ENCODE assay signal across 18 cellular contexts in the genomic region with DNA sequence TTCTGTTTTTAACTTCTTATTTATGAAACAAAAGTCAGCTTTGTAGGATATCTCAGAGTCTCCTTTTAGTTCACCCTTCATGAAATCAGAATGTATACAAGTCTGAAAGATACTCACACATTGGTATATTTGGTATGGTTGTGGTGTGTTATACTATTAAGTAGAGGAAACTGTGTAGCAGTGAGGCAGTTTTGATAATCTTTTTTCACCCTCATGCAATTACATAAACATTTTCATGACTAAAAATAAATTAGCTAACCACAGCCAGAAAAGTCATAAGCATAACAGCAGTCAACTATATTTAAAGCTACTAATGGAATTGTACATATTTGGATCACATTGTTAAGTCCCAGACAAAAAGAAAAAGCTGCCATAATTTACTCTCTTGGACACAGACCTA.
"Had no signal": no experiment of that assay in that cellular context is flagged by ENCODE, and none has a peak within 500 bp of the region (broad histone marks: within the 10 kb centered on the region; RNA-seq: fewer than 3 reads in every experiment).

No MANE protein-coding gene starts in this region.

- H3K27ac Mint-ChIP-seq: activated CD4-positive, alpha-beta T cell treated with anti-CD3 and anti-CD28 coated beads, Interleukin-2, amount 10 ng/mL, durations not matched to agents 7 days and 5 days; memory B cell; naive thymus-derived CD4-positive, alpha-beta T cell; stimulated activated effector memory CD8-positive, alpha-beta T cell treated with anti-CD3 and anti-CD28 coated beads, Interleukin-12 subunit alpha, Interleukin-12 subunit beta, amount 100 ng/mL, for 72 hours; T-helper 1 cell treated with Interleukin-12 subunit alpha and Interleukin-12 subunit beta and Interleukin-4 antibody, amounts not matched to agents 30 μg/mL and 1 μg/mL, for 36 hours had no signal

- H3K4me3 Mint-ChIP-seq: activated CD4-positive, alpha-beta T cell treated with anti-CD3 and anti-CD28 coated beads, Interleukin-2, amount 10 ng/mL, durations not matched to agents 7 days and 5 days; memory B cell; naive thymus-derived CD4-positive, alpha-beta T cell; stimulated activated effector memory CD8-positive, alpha-beta T cell treated with anti-CD3 and anti-CD28 coated beads, Interleukin-12 subunit alpha, Interleukin-12 subunit beta, amount 100 ng/mL, for 72 hours; T-helper 1 cell treated with Interleukin-12 subunit alpha and Interleukin-12 subunit beta and Interleukin-4 antibody, amounts not matched to agents 30 μg/mL and 1 μg/mL, for 36 hours had no signal

- H3K27me3 ChIP-seq: breast epithelium, left lung, ovary, right lobe of liver, thyroid gland had no signal

- H3K4me1 Mint-ChIP-seq: memory B cell had no signal

- DNase-seq: activated CD4-positive, alpha-beta T cell treated with anti-CD3 and anti-CD28 coated beads, Interleukin-2, amount 10 ng/mL, durations not matched to agents 7 days and 5 days; activated CD8-positive, alpha-beta memory T cell treated with anti-CD3 and anti-CD28 coated beads, Interleukin-2, amount 50 U/mL, for 4 hours; activated effector memory CD4-positive, alpha-beta T cell treated with Interleukin-2 at 50 U/mL for 16 hours; activated naive CD4-positive, alpha-beta T cell treated with anti-CD3 and anti-CD28 coated beads, Interleukin-2, amount 50 U/mL, for 16 hours; activated T-cell treated with anti-CD3 and anti-CD28 coated beads, Interleukin-2, amount 50 U/mL, for 48 hours; effector memory CD4-positive, alpha-beta T cell; foreskin fibroblast; left lung; naive thymus-derived CD4-positive, alpha-beta T cell; ovary; right lobe of liver; stimulated activated CD4-positive, alpha-beta T cell treated with anti-CD3 and anti-CD28 coated beads, Interleukin-4, amount 100 ng/mL, for 24 hours; thyroid gland had no signal

- H3K36me3 ChIP-seq: breast epithelium, left lung, ovary, right lobe of liver had no signal

- H3K4me1 ChIP-seq: breast epithelium, thyroid gland had no signal

- H3K4me3 ChIP-seq: breast epithelium, left lung, ovary, right lobe of liver, thyroid gland had no signal

- H3K9me3 ChIP-seq: breast epithelium, left lung, ovary, right lobe of liver, thyroid gland had no signal

- H3K9me3 Mint-ChIP-seq: activated CD4-positive, alpha-beta T cell treated with anti-CD3 and anti-CD28 coated beads, Interleukin-2, amount 10 ng/mL, durations not matched to agents 7 days and 5 days; memory B cell; naive thymus-derived CD4-positive, alpha-beta T cell; stimulated activated effector memory CD8-positive, alpha-beta T cell treated with anti-CD3 and anti-CD28 coated beads, Interleukin-12 subunit alpha, Interleukin-12 subunit beta, amount 100 ng/mL, for 72 hours; T-helper 1 cell treated with Interleukin-12 subunit alpha and Interleukin-12 subunit beta and Interleukin-4 antibody, amounts not matched to agents 30 μg/mL and 1 μg/mL, for 36 hours had no signal

- H3K27ac ChIP-seq: breast epithelium, left lung, ovary, thyroid gland had no signal

- ATAC-seq: activated CD4-positive, CD25-positive, alpha-beta regulatory T cell treated with anti-CD3 and anti-CD28 coated beads, Interleukin-2, amount 50 U/mL, for 24 hours; left lung; naive thymus-derived CD4-positive, alpha-beta T cell; stimulated activated effector memory CD8-positive, alpha-beta T cell treated with anti-CD3 and anti-CD28 coated beads, Interleukin-12 subunit alpha, Interleukin-12 subunit beta, amount 100 ng/mL, for 72 hours had no signal

- H3K27me3 Mint-ChIP-seq: activated CD4-positive, alpha-beta T cell treated with anti-CD3 and anti-CD28 coated beads, Interleukin-2, amount 10 ng/mL, durations not matched to agents 7 days and 5 days; memory B cell; naive thymus-derived CD4-positive, alpha-beta T cell had no signal
